ENCODE assay signal across 27 cellular contexts in the genomic region with DNA sequence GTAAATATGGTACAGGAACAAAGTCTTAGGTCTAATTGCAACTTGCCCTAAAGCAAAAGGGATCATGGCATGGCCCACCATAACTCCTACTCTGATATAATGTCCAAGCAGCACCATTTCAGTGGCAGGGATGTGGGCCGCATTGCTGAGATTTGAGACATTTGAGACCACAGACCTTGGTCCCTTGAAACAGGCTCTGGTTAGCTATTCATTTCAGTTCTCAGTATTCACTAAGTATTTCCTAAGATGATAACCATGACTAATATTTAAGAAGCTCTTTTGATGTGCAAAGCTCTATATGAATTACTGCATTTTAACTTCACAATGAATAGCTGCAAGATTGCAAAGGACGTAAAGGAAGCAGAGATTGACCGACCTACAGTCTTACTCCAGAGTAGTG.
"Had no signal": no experiment of that assay in that cellular context is flagged by ENCODE, and none has a peak within 500 bp of the region (broad histone marks: within the 10 kb centered on the region; RNA-seq: fewer than 3 reads in every experiment).

No MANE protein-coding gene starts in this region.

- H3K27ac ChIP-seq: stomach, suprapubic skin, testis, thoracic aorta, thyroid gland, tibial artery, tibial nerve, transverse colon, upper lobe of left lung, upper lobe of right lung, uterus, vagina had no signal

- H3K27me3 ChIP-seq: stomach, suprapubic skin, testis, thyroid gland, tibial artery, tibial nerve, transverse colon, upper lobe of left lung, upper lobe of right lung, uterus, vagina had no signal

- FAIRE-seq: urothelium cell line had no signal

- DNase-seq: stimulated activated CD4-positive, alpha-beta T cell treated with anti-CD3 and anti-CD28 coated beads, Interleukin-2, amount 100 ng/mL, for 48 hours; stimulated activated CD4-positive, alpha-beta T cell treated with anti-CD3 and anti-CD28 coated beads, Interleukin-4, amount 100 ng/mL, for 1 hour; stimulated activated CD4-positive, alpha-beta T cell treated with anti-CD3 and anti-CD28 coated beads, Interleukin-4, amount 100 ng/mL, for 24 hours; stimulated activated CD4-positive, alpha-beta T cell treated with anti-CD3 and anti-CD28 coated beads, Interleukin-4, amount 100 ng/mL, for 4 hours; stimulated activated CD8-positive, alpha-beta memory T cell treated with anti-CD3 and anti-CD28 coated beads, Interleukin-4, amount 100 ng/mL, for 48 hours; stimulated activated naive B cell treated with anti-CD40 and anti-IgM and Interleukin-4, amounts not matched to agents 10 μg/mL and 1 μg/mL and 100 μg/mL, for 72 hours; stimulated activated naive CD4-positive, alpha-beta T cell; stimulated activated naive CD4-positive, alpha-beta T cell treated with Interleukin-2 at 50 U/mL for 16 hours; stimulated activated naive CD8-positive, alpha-beta T cell treated with anti-CD3 and anti-CD28 coated beads, Interleukin-15, amount 100 ng/mL, for 72 hours; stimulated activated naive CD8-positive, alpha-beta T cell treated with anti-CD3 and anti-CD28 coated beads, Interleukin-15, Interleukin-2, amounts not matched to agents 100 U/mL and 50 U/mL, for 24 hours; stomach; substantia nigra; testis; thyroid gland; tibial artery; transverse colon; trophoblast cell; upper lobe of left lung; upper lobe of right lung; uterus had no signal

- ATAC-seq: stimulated activated effector memory CD8-positive, alpha-beta T cell treated with anti-CD3 and anti-CD28 coated beads, Interleukin-12 subunit alpha, Interleukin-12 subunit beta, amount 100 ng/mL, for 72 hours; stimulated activated memory B cell treated with anti-CD40 and anti-IgM and Interleukin-4, amounts not matched to agents 10 μg/mL and 1 μg/mL and 100 μg/mL, for 72 hours; stimulated activated naive B cell treated with anti-CD40 and anti-IgM and Interleukin-4, amounts not matched to agents 10 μg/mL and 1 μg/mL and 100 μg/mL, for 72 hours; stimulated activated naive CD8-positive, alpha-beta T cell treated with anti-CD3 and anti-CD28 coated beads, Interleukin-15, amount 100 ng/mL, for 72 hours; stimulated activated naive CD8-positive, alpha-beta T cell treated with anti-CD3 and anti-CD28 coated beads, Interleukin-15, Interleukin-2, amounts not matched to agents 100 U/mL and 50 U/mL, for 24 hours; upper lobe of right lung had no signal

- H3K4me3 ChIP-seq: stomach, suprapubic skin, testis, thoracic aorta, thyroid gland, tibial artery, tibial nerve, transverse colon, upper lobe of left lung, upper lobe of right lung, uterus, vagina had no signal

- H3K36me3 ChIP-seq: stomach, suprapubic skin, thoracic aorta, thyroid gland, tibial artery, tibial nerve, transverse colon, upper lobe of left lung, upper lobe of right lung, uterus, vagina had no signal

- H3K4me1 ChIP-seq: stomach, suprapubic skin, testis, thyroid gland, tibial artery, tibial nerve, transverse colon, upper lobe of left lung, upper lobe of right lung, uterus, vagina had no signal

- H3K9me3 ChIP-seq: suprapubic skin, testis, thoracic aorta, thyroid gland, transverse colon, upper lobe of left lung, upper lobe of right lung, uterus, vagina had no signal
